28 cellular contexts compared by ENCODE assay signal in the genomic region with DNA sequence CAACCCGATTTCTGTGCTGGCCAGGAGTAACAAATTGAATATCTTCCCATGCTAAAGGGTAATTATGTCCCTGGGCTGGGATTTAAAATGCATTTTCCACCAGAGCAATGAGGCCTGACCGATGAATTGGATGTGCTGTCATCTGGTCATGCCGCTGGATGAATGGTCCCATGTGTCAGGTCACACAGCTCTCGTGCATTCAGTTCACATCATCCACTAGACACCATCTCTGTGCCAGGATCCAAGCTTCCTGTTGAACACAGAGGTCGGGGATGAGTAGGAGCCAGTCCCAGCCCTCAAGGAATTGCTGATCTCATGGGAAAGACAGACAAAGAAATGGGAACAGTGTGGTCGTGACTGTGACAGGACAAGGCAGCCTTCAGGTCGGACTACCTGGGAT.
"Had no signal": no experiment of that assay in that cellular context is flagged by ENCODE, and none has a peak within 500 bp of the region (broad histone marks: within the 10 kb centered on the region; RNA-seq: fewer than 3 reads in every experiment).

No MANE protein-coding gene starts in this region.

- H3K36me3 ChIP-seq: neural progenitor cell, ovary, right lobe of liver, sigmoid colon, stomach, thoracic aorta, thyroid gland, tibial nerve, upper lobe of left lung, uterus had no signal

- H2AFZ ChIP-seq: neural progenitor cell, parathyroid adenoma had no signal

- H3K4me1 Mint-ChIP-seq: natural killer cell; nephron; stimulated activated effector memory CD8-positive, alpha-beta T cell treated with anti-CD3 and anti-CD28 coated beads, Interleukin-12 subunit alpha, Interleukin-12 subunit beta, amount 100 ng/mL, for 72 hours; stimulated activated naive B cell treated with anti-CD40 and anti-IgM and Interleukin-4, amounts not matched to agents 10 μg/mL and 1 μg/mL and 100 μg/mL, for 72 hours had no signal

- H3K4me2 ChIP-seq: neural progenitor cell had no signal

- H3K9ac ChIP-seq: neural progenitor cell, parathyroid adenoma had no signal

- DNase-seq: natural killer cell; occipital lobe; ovary; posterior cingulate gyrus; psoas muscle; right cardiac atrium; right lobe of liver; sigmoid colon; small intestine; stimulated activated CD4-positive, alpha-beta T cell treated with anti-CD3 and anti-CD28 coated beads, Interleukin-15, amount 100 ng/mL, for 24 hours; stimulated activated CD4-positive, alpha-beta T cell treated with anti-CD3 and anti-CD28 coated beads, Interleukin-2, amount 100 ng/mL, for 24 hours; stimulated activated CD4-positive, alpha-beta T cell treated with anti-CD3 and anti-CD28 coated beads, Interleukin-2, amount 100 ng/mL, for 48 hours; stimulated activated CD4-positive, alpha-beta T cell treated with anti-CD3 and anti-CD28 coated beads, Interleukin-4, amount 100 ng/mL, for 24 hours; stimulated activated naive B cell treated with anti-CD40 and anti-IgM and Interleukin-4, amounts not matched to agents 10 μg/mL and 1 μg/mL and 100 μg/mL, for 72 hours; stimulated activated naive CD4-positive, alpha-beta T cell treated with Interleukin-2 at 50 U/mL for 16 hours; stomach; thyroid gland; trophoblast cell; upper lobe of left lung; uterus had no signal

- H3K27me3 ChIP-seq: neural progenitor cell, ovary, right lobe of liver, sigmoid colon, stomach, thyroid gland, tibial nerve, upper lobe of left lung, uterus had no signal

- H3K27ac Mint-ChIP-seq: natural killer cell; nephron; neural progenitor cell; progenitor cell of endocrine pancreas; stimulated activated effector memory CD8-positive, alpha-beta T cell treated with anti-CD3 and anti-CD28 coated beads, Interleukin-12 subunit alpha, Interleukin-12 subunit beta, amount 100 ng/mL, for 72 hours; stimulated activated naive B cell treated with anti-CD40 and anti-IgM and Interleukin-4, amounts not matched to agents 10 μg/mL and 1 μg/mL and 100 μg/mL, for 72 hours; stimulated activated naive CD8-positive, alpha-beta T cell treated with anti-CD3 and anti-CD28 coated beads, Interleukin-15, Interleukin-2, amounts not matched to agents 100 ng/mL and 50 ng/mL, for 24 hours had no signal

- H3K4me1 ChIP-seq: neural progenitor cell, parathyroid adenoma, psoas muscle, right lobe of liver, thyroid gland, upper lobe of left lung had no signal

- ATAC-seq: natural killer cell; psoas muscle; right cardiac atrium; right lobe of liver; stimulated activated effector memory CD8-positive, alpha-beta T cell treated with anti-CD3 and anti-CD28 coated beads, Interleukin-12 subunit alpha, Interleukin-12 subunit beta, amount 100 ng/mL, for 72 hours; stimulated activated naive B cell treated with anti-CD40 and anti-IgM and Interleukin-4, amounts not matched to agents 10 μg/mL and 1 μg/mL and 100 μg/mL, for 72 hours had no signal

- H3K27ac ChIP-seq: neural progenitor cell, ovary, parathyroid adenoma, psoas muscle, right lobe of liver, sigmoid colon, stomach, thoracic aorta, thyroid gland, tibial nerve, uterus had no signal

- H3K9me3 ChIP-seq: ovary, psoas muscle, right lobe of liver, sigmoid colon, stomach, thoracic aorta, thyroid gland, tibial nerve, upper lobe of left lung, uterus had no signal

- H3K9me3 Mint-ChIP-seq: natural killer cell; nephron; stimulated activated effector memory CD8-positive, alpha-beta T cell treated with anti-CD3 and anti-CD28 coated beads, Interleukin-12 subunit alpha, Interleukin-12 subunit beta, amount 100 ng/mL, for 72 hours; stimulated activated naive B cell treated with anti-CD40 and anti-IgM and Interleukin-4, amounts not matched to agents 10 μg/mL and 1 μg/mL and 100 μg/mL, for 72 hours; stimulated activated naive CD8-positive, alpha-beta T cell treated with anti-CD3 and anti-CD28 coated beads, Interleukin-15, Interleukin-2, amounts not matched to agents 100 ng/mL and 50 ng/mL, for 24 hours had no signal

- H3K79me2 ChIP-seq: parathyroid adenoma had no signal

- H3K4me3 ChIP-seq: neural progenitor cell, ovary, psoas muscle, right lobe of liver, sigmoid colon, stomach, thoracic aorta, thyroid gland, tibial nerve, upper lobe of left lung, uterus had no signal

- H3K4me3 Mint-ChIP-seq: natural killer cell; nephron; neural progenitor cell; stimulated activated effector memory CD8-positive, alpha-beta T cell treated with anti-CD3 and anti-CD28 coated beads, Interleukin-12 subunit alpha, Interleukin-12 subunit beta, amount 100 ng/mL, for 72 hours; stimulated activated naive B cell treated with anti-CD40 and anti-IgM and Interleukin-4, amounts not matched to agents 10 μg/mL and 1 μg/mL and 100 μg/mL, for 72 hours; stimulated activated naive CD8-positive, alpha-beta T cell treated with anti-CD3 and anti-CD28 coated beads, Interleukin-15, Interleukin-2, amounts not matched to agents 100 ng/mL and 50 ng/mL, for 24 hours had no signal

- H3K36me3 Mint-ChIP-seq: natural killer cell; neural progenitor cell; stimulated activated effector memory CD8-positive, alpha-beta T cell treated with anti-CD3 and anti-CD28 coated beads, Interleukin-12 subunit alpha, Interleukin-12 subunit beta, amount 100 ng/mL, for 72 hours; stimulated activated naive B cell treated with anti-CD40 and anti-IgM and Interleukin-4, amounts not matched to agents 10 μg/mL and 1 μg/mL and 100 μg/mL, for 72 hours had no signal
